ENCODE assay signal across 8 cellular contexts in genomic region chr1:182784556-182785171, GRCh38. TPM values are rescaled to one million over a fixed set of nuclear protein-coding genes. Genes with fewer than 3 reads are reported as not detected.
A peak's percentile ranks its signal among the peaks of the same experiment; 100 is the strongest.
DNase-seq lines count a peak whose midpoint lies in the region; ATAC-seq, FAIRE-seq and TF ChIP-seq lines count a peak whose summit lies in the region.

No MANE protein-coding gene starts in this region.

- no peak overlapping the region for H2AFZ ChIP-seq in GM12878 (ENCODE audit: control insufficient read depth, low read depth, low read length)

- FAIRE-seq in GM12878 (lab: Jason Lieb, UNC) = no peak

- no peaks in the 10 kb centered on the region for H3K9me3 ChIP-seq in GM12878 (replicated peaks; ENCODE audit: control insufficient read depth, insufficient read depth, low read length)
- H3K9me3 ChIP-seq in liver (ENCODE audit: control insufficient read depth in 4 of 4, low read length in 3 of 4) = no peaks in the 10 kb centered on the region

- no peak overlapping the region for H3K4me3 ChIP-seq in GM12878
- H3K4me3 ChIP-seq in liver (ENCODE audit: low read depth in 1 of 3, low read length in 3 of 3) = no peak overlapping the region

- intact Hi-C loops in GM12878 (cut with micrococcal nuclease; ENCODE audit: unreplicated experiment) = loop anchor here (5.0 kb wide), 4 partner anchors 107 to 697 kb away; no protein-coding TSS in a partner anchor

- ATAC-seq in GM12878 (peak; percentile 24), HG03442 (IDR thresholded peaks at IDR 0.05; ENCODE audit: unreplicated experiment) (no peak), GM21723 (IDR thresholded peaks at IDR 0.05; ENCODE audit: unreplicated experiment) (no peak), GM21515 (IDR thresholded peaks at IDR 0.05; ENCODE audit: unreplicated experiment) (no peak)

- BruUV-seq in GM12878 (replicated peaks; lab: Mats Ljungman, UMichigan) = no TSS peak

- in situ Hi-C loops in GM12878 (cut with MboI) = loop anchor here (5.0 to 10.0 kb wide), 3 partner anchors 187 to 640 kb away; no protein-coding TSS in a partner anchor

- DNase-seq in Ammon's horn (ENCODE audit: low spot score) = peak; percentile 67
- DNase-seq in NCI-H2227 (lab: John Stamatoyannopoulos, UW; ENCODE audit: unreplicated experiment) = peak; percentile 83
- no peak for DNase-seq in GM12878 (ENCODE audit: low read depth, low spot score)

- H3K27me3 ChIP-seq in GM12878 (replicated peaks in 1 of 2; ENCODE audit: control insufficient read depth in 2 of 2, insufficient read depth in 2 of 2, low read length in 1 of 2) (no peaks in the 10 kb centered on the region), liver (ENCODE audit: control insufficient read depth in 4 of 4, insufficient read depth in 4 of 4, low read length in 3 of 4) (no peaks in the 10 kb centered on the region)

- WGBS in GM12878 (ENCODE audit: insufficient coverage, insufficient replicate concordance, low lambda C conversion rate, missing lambda C conversion rate) = 11% methylated on average over 4 of the region's 4 CpGs
- WGBS in liver = 36% methylated on average over 4 of the region's 4 CpGs

- POLR2A ChIA-PET in GM12878 (lab: Charles Lee) = interaction anchor here (0.7 to 1.6 kb wide), 6 partner anchors 181 to 197 kb away, joined by 3 to 6 read pairs (median 4); no protein-coding TSS in a partner anchor

- SMC1A ChIA-PET in GM12878 (lab: Charles Lee; ENCODE audit: uncharacterized antibody, unreplicated experiment) = interaction anchor here (0.6 to 15.3 kb wide), 28 partner anchors 13 to 700 kb away, joined by 3 to 1145 read pairs (median 6); partner anchors contain the start of genes RGS16, RGS8, RNASEL and TEDDM1

- no peak overlapping the region for H3K4me2 ChIP-seq in GM12878 (ENCODE audit: control insufficient read depth, insufficient read depth)

- H3K36me3 ChIP-seq in GM12878 (ENCODE audit: control insufficient read depth in 2 of 2, insufficient read depth in 2 of 2, low read length in 1 of 2) = no peaks in the 10 kb centered on the region
- H3K36me3 ChIP-seq in liver (ENCODE audit: control insufficient read depth in 4 of 4, insufficient read depth in 3 of 4, low read depth in 1 of 4, low read length in 3 of 4) = no peaks in the 10 kb centered on the region

- CTCF ChIA-PET in GM12878 (lab: Yijun Ruan, JAX) = interaction anchor here (0.6 to 18.8 kb wide), 45 partner anchors 11 to 703 kb away, joined by 3 to 1888 read pairs (median 5); partner anchors contain the start of genes RGS16, RGSL1 and RNASEL

- no peak for TF ChIP-seq EP300 in GM12878 (IDR thresholded peaks at IDR 0.05; ENCODE audit: borderline replicate concordance in 1 of 2, control insufficient read depth in 1 of 2, low read depth in 2 of 2, low read length in 2 of 2)

- TF ChIP-seq CTCF in GM12873 (IDR thresholded peaks at IDR 0.05; ENCODE audit: insufficient read depth, low read depth, low read length, missing control alignments) = peak; percentile 80
- peak; percentile 73 to 96 (median 81) for TF ChIP-seq CTCF in GM12878 (IDR thresholded peaks at IDR 0.05 in 2 of 3, conservative IDR thresholded peaks at IDR 0.05 in 1 of 3; ENCODE audit: control insufficient read depth in 2 of 3, extremely low read depth in 1 of 3, insufficient read depth in 1 of 3, low read depth in 3 of 3, low read length in 3 of 3)
- peak; percentile 77 for TF ChIP-seq CTCF in liver (IDR thresholded peaks at IDR 0.05; ENCODE audit: low read depth, low read length, missing input control)

- no peaks in the 10 kb centered on the region for H4K20me1 ChIP-seq in GM12878 (ENCODE audit: control insufficient read depth, insufficient read depth)

- TF ChIP-seq RAD21 in GM12878 (IDR thresholded peaks at IDR 0.05; ENCODE audit: insufficient read depth, low read depth, low read length) (peak; percentile 98), liver (IDR thresholded peaks at IDR 0.05) (peak; percentile 90 to 91)

- H3K9ac ChIP-seq in GM12878 (ENCODE audit: control insufficient read depth, insufficient read depth, low read length) = no peak overlapping the region
- no peak overlapping the region for H3K9ac ChIP-seq in liver (ENCODE audit: low read depth in 1 of 2, low read length in 2 of 2)

- RAD21 ChIA-PET in GM12878 (lab: Charles Lee; ENCODE audit: unreplicated experiment) = interaction anchor here (0.6 to 9.9 kb wide), 23 partner anchors 21 to 641 kb away, joined by 3 to 946 read pairs (median 4); partner anchors contain the start of genes RGS16, RGSL1 and RNASEL

- H3K4me1 ChIP-seq in GM12878 (ENCODE audit: control insufficient read depth, insufficient read depth, low read length) (peaks cover 5% of the 10 kb centered on the region; the same call in 1 of the 2 replicates), liver (ENCODE audit: control insufficient read depth in 4 of 4, insufficient read depth in 4 of 4, low read length in 3 of 4) (peaks cover 0 to 10% (median 5%) of the 10 kb centered on the region in 4 donors)

- H3K79me2 ChIP-seq in GM12878 (ENCODE audit: control insufficient read depth, insufficient read depth, low read length) = no peaks in the 10 kb centered on the region

- H3K27ac ChIP-seq in GM12878 (ENCODE audit: control insufficient read depth, insufficient read depth) (no peak overlapping the region), liver (ENCODE audit: low read depth in 1 of 2, low read length in 2 of 2) (no peak overlapping the region)

- no peak for TF ChIP-seq POLR2A in GM12878 (IDR thresholded peaks at IDR 0.05; ENCODE audit: low read depth, low read length)

TF ChIP-seq in GM12878, 131 proteins besides CTCF, POLR2A, EP300 and RAD21 (continues in another document):
- no peak for TF ChIP-seq SUPT20H (IDR thresholded peaks at IDR 0.05; ENCODE audit: borderline replicate concordance, control insufficient read depth, low read depth, low read length)
- TF ChIP-seq RFX5 (IDR thresholded peaks at IDR 0.05; ENCODE audit: low read depth, low read length) = no peak
- TF ChIP-seq NR2C2 (IDR thresholded peaks at IDR 0.05; ENCODE audit: borderline replicate concordance, control insufficient read depth, insufficient read length, low read depth) = no peak

TF ChIP-seq in liver, 16 proteins besides CTCF, POLR2A, EP300 and RAD21 (continues in another document):
- TF ChIP-seq ZBTB33 (IDR thresholded peaks at IDR 0.05) (no peak), EGR1 (IDR thresholded peaks at IDR 0.05; ENCODE audit: low read depth in 2 of 2) (no peak), ATF3 (IDR thresholded peaks at IDR 0.05) (no peak)

RNA-seq across cellular contexts. Expression of gene NPL, which starts 4.9 kb away (rescaled TPM):
- 10.0 and 13.5 TPM in 2 replicates for total RNA-seq in GM12878 (2013; cell fraction: nucleolus; rRNA removed)
- total RNA-seq in GM12878 (2014; rRNA removed) (15.3 and 19.2 TPM in 2 replicates), GM12878 (2014; rRNA removed; fragmentation: Illumina TruSeq; extraction: Trizol) (7.6 and 8.9 TPM in 2 replicates), GM12878 (2021) (10.8 and 11.9 TPM in 2 replicates), liver (10 to 100 TPM; 17.2 to 47.3 TPM)
- polyA plus RNA-seq in GM12878 (2011; ENCODE audit: low read depth) = 3.2 TPM
- polyA plus RNA-seq in GM12878 (2011; rRNA removed) (5.3 and 8.2 TPM in 2 replicates), GM12878 (2014; fragmentation: Illumina TruSeq; extraction: Trizol) (12.0 and 15.4 TPM in 2 replicates), GM12878 (2014; fragmentation: Nextera tagmentation; extraction: Ambion mirVana) (10 to 100 TPM; 12.6 to 15.1 TPM), GM12878 (2014; rRNA removed) (8.2 and 8.4 TPM in 2 replicates), GM12878 (2016; fragmentation: Nextera tagmentation; extraction: Ambion mirVana) (1 to 10 TPM; 8.5 to 9.1 TPM), liver (10 to 100 TPM in 1 of 2 donors, 1 to 10 TPM in 1; 8.5 to 14.7 TPM)
- polyA plus RNA-seq in GM12878 (2011; cell fraction: cytosol; rRNA removed) = 3.7 and 6.6 TPM in 2 replicates
- 8.1 and 10.7 TPM in 2 replicates for polyA plus RNA-seq in GM12878 (2011; cell fraction: nucleus; rRNA removed)
- 2.1 and 2.4 TPM in 2 replicates for polyA plus RNA-seq in GM12878 (2012)
- polyA minus RNA-seq in GM12878 (2011; rRNA and poly(A)+ RNA removed) = 5.9 TPM in 2 replicates
- 0.53 and 5.4 TPM in 2 replicates for polyA minus RNA-seq in GM12878 (2011; cell fraction: cytosol; rRNA and poly(A)+ RNA removed)
- 2.5 and 6.7 TPM in 2 replicates for polyA minus RNA-seq in GM12878 (2011; cell fraction: nucleus; rRNA and poly(A)+ RNA removed)

RNA-seq across cellular contexts. Expression of gene DHX9, which starts 54.5 kb away (rescaled TPM):
- total RNA-seq in GM12878 (2013; cell fraction: nucleolus; rRNA removed) = 252 and 256 TPM in 2 replicates
- total RNA-seq in GM12878 (2014; rRNA removed) (165 and 178 TPM in 2 replicates), GM12878 (2014; rRNA removed; fragmentation: Illumina TruSeq; extraction: Trizol) (217 and 229 TPM in 2 replicates), GM12878 (2021) (227 and 235 TPM in 2 replicates), liver (100 to 1,000 TPM in 1 of 2 donors, 10 to 100 TPM in 1; 63.2 to 108 TPM)
- polyA plus RNA-seq in GM12878 (2011; ENCODE audit: low read depth) = 87.0 TPM
- polyA plus RNA-seq in GM12878 (2011; rRNA removed) (234 and 266 TPM in 2 replicates), GM12878 (2014; fragmentation: Illumina TruSeq; extraction: Trizol) (219 and 238 TPM in 2 replicates), GM12878 (2014; fragmentation: Nextera tagmentation; extraction: Ambion mirVana) (100 to 1,000 TPM in 1 of 2 experiments, 10 to 100 TPM in 1; 90.7 to 130 TPM), GM12878 (2014; rRNA removed) (188 and 189 TPM in 2 replicates), GM12878 (2016; fragmentation: Nextera tagmentation; extraction: Ambion mirVana) (100 to 1,000 TPM; 214 to 221 TPM), liver (10 to 100 TPM; 23.1 to 31.4 TPM)
- 145 and 170 TPM in 2 replicates for polyA plus RNA-seq in GM12878 (2011; cell fraction: cytosol; rRNA removed)
- 170 and 239 TPM in 2 replicates for polyA plus RNA-seq in GM12878 (2011; cell fraction: nucleus; rRNA removed)
- polyA plus RNA-seq in GM12878 (2012) = 81.9 and 103 TPM in 2 replicates
- polyA minus RNA-seq in GM12878 (2011; rRNA and poly(A)+ RNA removed) = 226 and 292 TPM in 2 replicates
- 67.4 and 116 TPM in 2 replicates for polyA minus RNA-seq in GM12878 (2011; cell fraction: cytosol; rRNA and poly(A)+ RNA removed)
- 111 and 161 TPM in 2 replicates for polyA minus RNA-seq in GM12878 (2011; cell fraction: nucleus; rRNA and poly(A)+ RNA removed)
